10 cellular contexts compared by ENCODE assay signal in the genomic region with DNA sequence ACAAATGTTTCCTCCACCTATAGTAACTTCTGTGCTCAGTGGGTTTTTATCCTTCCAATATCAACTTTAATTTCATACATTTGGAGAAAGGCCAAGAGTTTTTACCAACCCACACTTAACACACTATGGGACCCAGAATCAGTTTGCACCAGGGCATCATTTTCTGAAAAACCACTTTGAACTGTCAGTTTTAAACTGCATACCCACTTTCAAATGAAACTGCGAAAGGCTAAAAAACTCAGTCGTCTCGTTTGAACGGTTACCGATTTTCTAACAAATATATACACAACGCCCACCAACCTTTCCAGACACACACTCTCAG. TPM values are rescaled to one million over a fixed set of nuclear protein-coding genes. Genes with fewer than 3 reads are reported as not detected.
DNase-seq lines count a peak whose midpoint lies in the region; ATAC-seq, FAIRE-seq and TF ChIP-seq lines count a peak whose summit lies in the region.
"Had no signal": no experiment of that assay in that cellular context is flagged by ENCODE, and none has a peak within 500 bp of the region (broad histone marks: within the 10 kb centered on the region; RNA-seq: fewer than 3 reads in every experiment).

No MANE protein-coding gene starts in this region.

- H3K9ac ChIP-seq in keratinocyte (ENCODE audit: control insufficient read depth, extremely low read depth, insufficient read depth, low read length): peak overlapping the region; percentile 78

- H2AFZ ChIP-seq in keratinocyte (ENCODE audit: control insufficient read depth, low read length): peak overlapping the region; percentile 98

- H3K27ac Mint-ChIP-seq in activated CD8-positive, alpha-beta T cell treated with anti-CD3 and anti-CD28 coated beads, Interleukin-2, amount 10 ng/mL, durations not matched to agents 7 days and 5 days: no peak overlapping the region
- no peak overlapping the region for H3K27ac Mint-ChIP-seq in type B pancreatic cell
- H3K27ac Mint-ChIP-seq: activated naive CD4-positive, alpha-beta T cell treated with anti-CD3 and anti-CD28 coated beads, Interleukin-2, amount 50 U/mL, for 72 hours had no signal

- no peak overlapping the region for H3K27ac ChIP-seq in cardiac muscle cell
- H3K27ac ChIP-seq in keratinocyte (ENCODE audit: control insufficient read depth, insufficient read depth, low read length): no peak overlapping the region

- POLR2A ChIA-PET in activated CD8-positive, alpha-beta T cell treated with anti-CD3 and anti-CD28 coated beads, Interleukin-2, amount 10 ng/mL, durations not matched to agents 7 days and 5 days (lab: Charles Lee): no interaction called here

- H3K9me3 Mint-ChIP-seq in activated CD8-positive, alpha-beta T cell treated with anti-CD3 and anti-CD28 coated beads, Interleukin-2, amount 10 ng/mL, durations not matched to agents 7 days and 5 days (ENCODE audit: insufficient read depth): no peaks in the 10 kb centered on the region
- no peaks in the 10 kb centered on the region for H3K9me3 Mint-ChIP-seq in type B pancreatic cell

- H3K27me3 ChIP-seq in cardiac muscle cell (peaks cover 29% of the 10 kb centered on the region), keratinocyte (ENCODE audit: control insufficient read depth, extremely low read depth, insufficient read depth, low read length) (no peaks in the 10 kb centered on the region)

- no peaks in the 10 kb centered on the region for H3K4me1 ChIP-seq in cardiac muscle cell (ENCODE audit: low read depth)
- peaks cover 7% of the 10 kb centered on the region for H3K4me1 ChIP-seq in keratinocyte (ENCODE audit: control insufficient read depth, extremely low read depth, insufficient read depth, low read length)

- H3K9me1 ChIP-seq in keratinocyte (ENCODE audit: control insufficient read depth, extremely low read depth, insufficient read depth, low read length): no peaks in the 10 kb centered on the region

- DNase-seq in cardiac muscle cell (ENCODE audit: low read depth in 1 of 2, low spot score in 1 of 2): no peak
- no peak for DNase-seq in Right ventricle myocardium superior
- no peak for DNase-seq in activated CD8-positive, alpha-beta T cell treated with anti-CD3 and anti-CD28 coated beads, Interleukin-2, amount 10 ng/mL, durations not matched to agents 7 days and 5 days
- no peak for DNase-seq in keratinocyte (ENCODE audit: low read depth, low spot score)
- DNase-seq in type B pancreatic cell (ENCODE audit: extremely low spot score, unreplicated experiment): no peak
- DNase-seq in DMS114 treated with DMSO at 0.1 percent for 48 hours (lab: John Stamatoyannopoulos, UW; ENCODE audit: unreplicated experiment): no peak
- no peak for DNase-seq in AG08395 (ENCODE audit: low spot score)
- DNase-seq: NCI-H1092 treated with DMSO at 0.1 percent for 48 hours had no signal

- H3K9me3 ChIP-seq in cardiac muscle cell (ENCODE audit: low read depth): no peaks in the 10 kb centered on the region
- H3K9me3 ChIP-seq in keratinocyte (ENCODE audit: control insufficient read depth, low read depth, low read length): no peaks in the 10 kb centered on the region

- peaks cover 15% of the 10 kb centered on the region for H3K27me3 Mint-ChIP-seq in activated CD8-positive, alpha-beta T cell treated with anti-CD3 and anti-CD28 coated beads, Interleukin-2, amount 10 ng/mL, durations not matched to agents 7 days and 5 days (ENCODE audit: low read depth)
- H3K27me3 Mint-ChIP-seq in type B pancreatic cell: peaks cover 21% of the 10 kb centered on the region

- H3K79me2 ChIP-seq in keratinocyte (ENCODE audit: control insufficient read depth, insufficient read depth, low read length): no peaks in the 10 kb centered on the region

- peaks cover 13% of the 10 kb centered on the region for H3K4me1 Mint-ChIP-seq in activated CD8-positive, alpha-beta T cell treated with anti-CD3 and anti-CD28 coated beads, Interleukin-2, amount 10 ng/mL, durations not matched to agents 7 days and 5 days (ENCODE audit: low read depth)
- H3K4me1 Mint-ChIP-seq in type B pancreatic cell (ENCODE audit: unreplicated experiment): peaks cover 17% of the 10 kb centered on the region

- dilution Hi-C loops in keratinocyte (cut with MboI; ENCODE audit: extremely low pct_ligation_motif_present, low sequenced_read_pairs): no loop called here

- H3K4me3 ChIP-seq in cardiac muscle cell: peak overlapping the region; percentile 35
- peak overlapping the region; percentile 53 to 83 (median 69) for H3K4me3 ChIP-seq in keratinocyte (ENCODE audit: control insufficient read depth in 2 of 3, extremely low read depth in 1 of 3, insufficient read depth in 2 of 3, low read depth in 1 of 3, low read length in 3 of 3)

- H3K36me3 ChIP-seq in cardiac muscle cell (no peaks in the 10 kb centered on the region), keratinocyte (ENCODE audit: control insufficient read depth in 2 of 2, extremely low read depth in 1 of 2, insufficient read depth in 2 of 2, low read length in 2 of 2) (no peaks in the 10 kb centered on the region)

- H3K4me3 Mint-ChIP-seq in activated CD8-positive, alpha-beta T cell treated with anti-CD3 and anti-CD28 coated beads, Interleukin-2, amount 10 ng/mL, durations not matched to agents 7 days and 5 days: peak overlapping the region; percentile 61
- peak overlapping the region; percentile 84 for H3K4me3 Mint-ChIP-seq in type B pancreatic cell

- no peak for ATAC-seq in Right ventricle myocardium superior (ENCODE audit: poor library complexity)
- no peak for ATAC-seq in activated CD8-positive, alpha-beta T cell treated with anti-CD3 and anti-CD28 coated beads, Interleukin-2, amount 10 ng/mL, durations not matched to agents 7 days and 5 days
- no peak for ATAC-seq in HG03354 (IDR thresholded peaks at IDR 0.05; ENCODE audit: poor library complexity, severe bottlenecking, unreplicated experiment)

- FAIRE-seq in keratinocyte (lab: Jason Lieb, UNC): no peak

- no peak for TF ChIP-seq CTCF in cardiac muscle cell (IDR thresholded peaks at IDR 0.05; ENCODE audit: low read depth, low read length)
- no peak for TF ChIP-seq CTCF in keratinocyte (optimal IDR thresholded peaks at IDR 0.05 in 1 of 3, IDR thresholded peaks at IDR 0.05 in 1 of 3, conservative IDR thresholded peaks at IDR 0.05 in 1 of 3; ENCODE audit: extremely low read depth in 1 of 3, insufficient read depth in 2 of 3, low read length in 3 of 3)
- no peak for TF ChIP-seq CTCF in type B pancreatic cell (conservative IDR thresholded peaks at IDR 0.05)

- peak overlapping the region; percentile 92 for H3K4me2 ChIP-seq in keratinocyte (ENCODE audit: control insufficient read depth, extremely low read depth, insufficient read depth, low read depth, low read length)

- H3K36me3 Mint-ChIP-seq in activated CD8-positive, alpha-beta T cell treated with anti-CD3 and anti-CD28 coated beads, Interleukin-2, amount 10 ng/mL, durations not matched to agents 7 days and 5 days (ENCODE audit: low read depth): no peaks in the 10 kb centered on the region
- H3K36me3 Mint-ChIP-seq in type B pancreatic cell: no peaks in the 10 kb centered on the region
- H3K36me3 Mint-ChIP-seq: activated naive CD4-positive, alpha-beta T cell treated with anti-CD3 and anti-CD28 coated beads, Interleukin-2, amount 50 U/mL, for 72 hours had no signal

- no peaks in the 10 kb centered on the region for H4K20me1 ChIP-seq in keratinocyte (ENCODE audit: control insufficient read depth, extremely low read depth, insufficient read depth, low read length)

- CTCF ChIA-PET in activated CD8-positive, alpha-beta T cell treated with anti-CD3 and anti-CD28 coated beads, Interleukin-2, amount 10 ng/mL, durations not matched to agents 7 days and 5 days (lab: Charles Lee): interaction anchor here (0.7 to 1.4 kb wide), 2 partner anchors 54 to 125 kb away, joined by 4 read pairs; no protein-coding TSS in a partner anchor

- intact Hi-C loops in Right ventricle myocardium superior (cut with DNase I): no loop called here

RNA-seq across cellular contexts. Expression of a gene that starts 0.4 kb away (rescaled TPM):
- total RNA-seq in cardiac muscle cell: 0.04 TPM in 1 of 2 replicates, not detected in the other
- polyA plus RNA-seq in cardiac muscle cell: not detected in 2 replicates
- 0.75 TPM for total RNA-seq in Right ventricle myocardium superior
- under 1 TPM; 0.57 to 0.61 TPM for total RNA-seq in activated CD8-positive, alpha-beta T cell treated with anti-CD3 and anti-CD28 coated beads, Interleukin-2, amount 10 ng/mL, durations not matched to agents 7 days and 5 days
- 3.4 to 5.3 TPM (median 4.9 TPM) in 3 replicates for polyA plus RNA-seq in keratinocyte
- 0.91 TPM for polyA plus RNA-seq in keratinocyte (2011; ENCODE audit: low read depth)
- polyA plus RNA-seq in keratinocyte (2011; cell fraction: cytosol; rRNA removed): 3.9 and 7.2 TPM in 2 replicates
- polyA plus RNA-seq in keratinocyte (2011; cell fraction: nucleus; rRNA removed): 6.8 and 7.4 TPM in 2 replicates
- polyA plus RNA-seq in keratinocyte (2012; ENCODE audit: low replicate concordance): 2.6 and 3.9 TPM in 2 replicates
- 2.3 to 5.6 TPM (median 4.3 TPM) in 3 replicates for polyA minus RNA-seq in keratinocyte
- 6.1 TPM for polyA minus RNA-seq in keratinocyte (2011; cell fraction: cytosol; rRNA and poly(A)+ RNA removed)
- 8.2 and 12.0 TPM in 2 replicates for polyA minus RNA-seq in keratinocyte (2011; cell fraction: nucleus; rRNA and poly(A)+ RNA removed)
- 21.5 and 77.7 TPM in 2 replicates for total RNA-seq in type B pancreatic cell (ENCODE audit: low replicate concordance)

Comparison
In these comparisons a context has a peak if more than half of its experiments do, and no peak if none do; other contexts are left out.
1. RNA of a gene that starts 0.4 kb away (total RNA-seq): 21.5 to 77.7 TPM in type B pancreatic cell; 0.75 TPM in Right ventricle myocardium superior (single experiment), 0.57 to 0.61 TPM in activated CD8-positive, alpha-beta T cell treated with anti-CD3 and anti-CD28 coated beads, Interleukin-2, amount 10 ng/mL, durations not matched to agents 7 days and 5 days and 0.04 TPM in cardiac muscle cell; every median in the first group is over 10 times any median in the second.